Comparison of ENCODE assay signal across 9 cellular contexts in the genomic region with DNA sequence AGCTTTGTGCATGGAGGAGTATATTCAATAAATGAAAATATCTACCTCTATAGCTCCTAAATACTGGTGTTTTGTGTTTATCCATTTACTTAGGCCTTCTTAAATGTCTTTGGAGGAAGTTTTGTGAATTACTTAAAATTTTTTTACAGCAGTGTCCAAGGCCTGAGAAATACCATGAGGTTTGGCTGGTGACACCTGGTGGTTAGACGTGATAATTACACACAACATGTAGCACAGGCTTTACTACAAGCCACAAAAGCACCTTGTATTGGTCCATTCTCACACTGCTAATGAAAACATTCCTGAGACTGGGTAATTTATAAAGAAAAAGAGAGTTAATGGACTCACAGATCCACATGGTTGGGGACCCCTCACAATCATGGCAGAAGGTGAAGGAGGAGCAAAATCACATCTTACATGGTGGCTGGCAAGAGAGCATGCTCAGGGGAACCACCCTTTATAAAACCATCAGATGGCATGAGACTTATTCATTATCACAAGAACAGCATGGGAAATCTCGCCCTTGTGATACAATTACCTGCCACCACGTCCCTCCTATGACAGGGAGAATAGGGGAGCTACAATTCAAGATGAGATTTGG. TPM values are rescaled to one million over a fixed set of nuclear protein-coding genes. Genes with fewer than 3 reads are reported as not detected.
A peak's percentile ranks its signal among the peaks of the same experiment; 100 is the strongest.
DNase-seq lines count a peak whose midpoint lies in the region; ATAC-seq and TF ChIP-seq lines count a peak whose summit lies in the region.
"Had no signal": no experiment of that assay in that cellular context is flagged by ENCODE, and none has a peak within 500 bp of the region (broad histone marks: within the 10 kb centered on the region; RNA-seq: fewer than 3 reads in every experiment).

No MANE protein-coding gene starts in this region.

- no peak overlapping the region for H3K27ac ChIP-seq in CD8-positive, alpha-beta T cell (ENCODE audit: low read depth, low read length)
- H3K27ac ChIP-seq in esophagus squamous epithelium, result no peak overlapping the region

- peak in 3 of 7 experiments; percentile 11 to 37 (median 27) for DNase-seq in CD8-positive, alpha-beta T cell
- DNase-seq in NCI-H2029 treated with DMSO at 0.1 percent for 48 hours (lab: John Stamatoyannopoulos, UW), result peak; percentile 30
- peak; percentile 84 for DNase-seq in activated CD4-positive, alpha-beta T cell treated with anti-CD3 and anti-CD28 coated beads, Interleukin-2, amount 10 ng/mL, durations not matched to agents 24 days and 14 days
- DNase-seq in esophagus squamous epithelium (lab: John Stamatoyannopoulos, UW), result no peak
- DNase-seq in cerebellar nuclear complex (lab: John Stamatoyannopoulos, UW), result no peak

- CTCF ChIA-PET in CD8-positive, alpha-beta T cell (lab: Charles Lee), result interaction anchor here (0.6 to 3.1 kb wide), 25 partner anchors 9 to 373 kb away, joined by 3 to 16 read pairs (median 4); a partner anchor contains a TSS

- no peaks in the 10 kb centered on the region for H3K9me3 ChIP-seq in CD8-positive, alpha-beta T cell (ENCODE audit: low read length)
- no peaks in the 10 kb centered on the region for H3K9me3 ChIP-seq in esophagus squamous epithelium

- WGBS in esophagus squamous epithelium, 2 donors, result 6 to 10% methylated on average over 3 of the region's 3 CpGs

- no peak overlapping the region for H3K4me3 Mint-ChIP-seq in CD8-positive, alpha-beta T cell
- no peak overlapping the region for H3K4me3 Mint-ChIP-seq in activated CD4-positive, alpha-beta T cell treated with anti-CD3 and anti-CD28 coated beads, Interleukin-2, amount 10 ng/mL, durations not matched to agents 24 days and 14 days
- H3K4me3 Mint-ChIP-seq in nephron, result no peak overlapping the region

- no peak overlapping the region for H3K27ac Mint-ChIP-seq in CD8-positive, alpha-beta T cell
- no peak overlapping the region for H3K27ac Mint-ChIP-seq in activated CD4-positive, alpha-beta T cell treated with anti-CD3 and anti-CD28 coated beads, Interleukin-2, amount 10 ng/mL, durations not matched to agents 24 days and 14 days
- H3K27ac Mint-ChIP-seq in nephron, result peak overlapping the region in 2 of 3 experiments; percentile 48 to 51

- intact Hi-C loops in CD8-positive, alpha-beta T cell (cut with DNase I, micrococcal nuclease), result loop anchor here (1.0 to 10.0 kb wide), 7 partner anchors 68 to 989 kb away; no protein-coding TSS in a partner anchor
- intact Hi-C loops in activated CD4-positive, alpha-beta T cell treated with anti-CD3 and anti-CD28 coated beads, Interleukin-2, amount 10 ng/mL, durations not matched to agents 24 days and 14 days (cut with micrococcal nuclease), result loop anchor here (1.0 kb wide), 2 partner anchors 67 to 183 kb away; no protein-coding TSS in a partner anchor
- intact Hi-C loops in esophagus squamous epithelium (cut with DNase I), result loop anchor here (10.0 kb wide), 1 partner anchor 71 kb away; no protein-coding TSS in a partner anchor

- TF ChIP-seq POLR2A in esophagus squamous epithelium (IDR thresholded peaks at IDR 0.05), result no peak

- peak; percentile 84 for TF ChIP-seq CTCF in CD8-positive, alpha-beta T cell (IDR thresholded peaks at IDR 0.05)
- TF ChIP-seq CTCF in esophagus squamous epithelium (IDR thresholded peaks at IDR 0.05), result peak; percentile 54 to 83 (median 72)
- TF ChIP-seq CTCF in nephron (IDR thresholded peaks at IDR 0.05; ENCODE audit: unreplicated experiment in 3 of 3), result peak; percentile 67 to 81 (median 69)

- H3K36me3 Mint-ChIP-seq in CD8-positive, alpha-beta T cell, result no peaks in the 10 kb centered on the region
- H3K36me3 Mint-ChIP-seq in activated CD4-positive, alpha-beta T cell treated with anti-CD3 and anti-CD28 coated beads, Interleukin-2, amount 10 ng/mL, durations not matched to agents 24 days and 14 days (ENCODE audit: low read depth), result no peaks in the 10 kb centered on the region
- H3K36me3 Mint-ChIP-seq in nephron (ENCODE audit: low read depth), result no peaks in the 10 kb centered on the region

- H3K4me1 ChIP-seq in CD8-positive, alpha-beta T cell (ENCODE audit: insufficient read depth, low read length), result no peaks in the 10 kb centered on the region
- no peaks in the 10 kb centered on the region for H3K4me1 ChIP-seq in esophagus squamous epithelium

- H3K4me3 ChIP-seq in CD8-positive, alpha-beta T cell (ENCODE audit: low read depth, low read length), result no peak overlapping the region
- H3K4me3 ChIP-seq in esophagus squamous epithelium, result no peak overlapping the region

- peak; percentile 69 for ATAC-seq in CD8-positive, alpha-beta T cell
- peak; percentile 89 for ATAC-seq in GM18867 (IDR thresholded peaks at IDR 0.05; ENCODE audit: unreplicated experiment)
- ATAC-seq in HG03039 (IDR thresholded peaks at IDR 0.05; ENCODE audit: unreplicated experiment), result peak; percentile 80

- POLR2A ChIA-PET in CD8-positive, alpha-beta T cell (lab: Charles Lee), result no interaction called here

- peaks cover 8% of the 10 kb centered on the region for H3K27me3 Mint-ChIP-seq in CD8-positive, alpha-beta T cell (ENCODE audit: low read depth)
- H3K27me3 Mint-ChIP-seq in activated CD4-positive, alpha-beta T cell treated with anti-CD3 and anti-CD28 coated beads, Interleukin-2, amount 10 ng/mL, durations not matched to agents 24 days and 14 days, result peaks cover 7% of the 10 kb centered on the region
- H3K27me3 Mint-ChIP-seq in nephron (ENCODE audit: low read depth), result no peaks in the 10 kb centered on the region

- H3K9me3 Mint-ChIP-seq in CD8-positive, alpha-beta T cell, result no peaks in the 10 kb centered on the region
- H3K9me3 Mint-ChIP-seq in activated CD4-positive, alpha-beta T cell treated with anti-CD3 and anti-CD28 coated beads, Interleukin-2, amount 10 ng/mL, durations not matched to agents 24 days and 14 days, result no peaks in the 10 kb centered on the region
- H3K9me3 Mint-ChIP-seq in nephron, result peaks cover 4% of the 10 kb centered on the region

- no peaks in the 10 kb centered on the region for H3K36me3 ChIP-seq in CD8-positive, alpha-beta T cell (ENCODE audit: insufficient read depth, low read length)
- no peaks in the 10 kb centered on the region for H3K36me3 ChIP-seq in esophagus squamous epithelium

- H3K4me1 Mint-ChIP-seq in CD8-positive, alpha-beta T cell (ENCODE audit: low read depth), result no peaks in the 10 kb centered on the region
- no peaks in the 10 kb centered on the region for H3K4me1 Mint-ChIP-seq in activated CD4-positive, alpha-beta T cell treated with anti-CD3 and anti-CD28 coated beads, Interleukin-2, amount 10 ng/mL, durations not matched to agents 24 days and 14 days
- peaks cover 16% of the 10 kb centered on the region for H3K4me1 Mint-ChIP-seq in nephron

- no peaks in the 10 kb centered on the region for H3K27me3 ChIP-seq in CD8-positive, alpha-beta T cell (ENCODE audit: insufficient read depth, low read length)
- no peaks in the 10 kb centered on the region for H3K27me3 ChIP-seq in esophagus squamous epithelium

RNA-seq across cellular contexts. Expression of a gene that starts 20.6 kb away (rescaled TPM):
- not detected for total RNA-seq in CD8-positive, alpha-beta T cell
- total RNA-seq in activated CD4-positive, alpha-beta T cell treated with anti-CD3 and anti-CD28 coated beads, Interleukin-2, amount 10 ng/mL, durations not matched to agents 24 days and 14 days, result not detected in 2 replicates
- total RNA-seq in esophagus squamous epithelium, result 1 to 10 TPM in 2 of 4 donors, not detected in 2; 1.3 to 3.0 TPM
- total RNA-seq: temporal lobe had no signal

RNA-seq across cellular contexts. Expression of a gene that starts 59.4 kb away (rescaled TPM):
- total RNA-seq in CD8-positive, alpha-beta T cell, result not detected
- total RNA-seq in activated CD4-positive, alpha-beta T cell treated with anti-CD3 and anti-CD28 coated beads, Interleukin-2, amount 10 ng/mL, durations not matched to agents 24 days and 14 days, result not detected in 2 replicates
- total RNA-seq in esophagus squamous epithelium, result not detected
- total RNA-seq: temporal lobe had no signal

Comparison
In these comparisons a context has a peak if more than half of its experiments do, and no peak if none do; other contexts are left out.
1. DNase-seq: peak in NCI-H2029 treated with DMSO at 0.1 percent for 48 hours (single experiment) and activated CD4-positive, alpha-beta T cell treated with anti-CD3 and anti-CD28 coated beads, Interleukin-2, amount 10 ng/mL, durations not matched to agents 24 days and 14 days (single experiment); none in esophagus squamous epithelium (single experiment) and cerebellar nuclear complex (0 of 2).
2. H3K27ac Mint-ChIP-seq: peak in nephron (2 of 3); none in CD8-positive, alpha-beta T cell (single experiment) and activated CD4-positive, alpha-beta T cell treated with anti-CD3 and anti-CD28 coated beads, Interleukin-2, amount 10 ng/mL, durations not matched to agents 24 days and 14 days (single experiment).
3. Peak in every context shown above with its lines, with median percentiles within 50 percentile points of each other: ATAC-seq and CTCF ChIP-seq.